In genomic region chr19:12884926-12885748, GRCh38 we compare ENCODE assay signal across 9 cellular contexts. TPM values are rescaled to one million over a fixed set of nuclear protein-coding genes. Genes with fewer than 3 reads are reported as not detected.
A peak's percentile ranks its signal among the peaks of the same experiment; 100 is the strongest.
DNase-seq lines count a peak whose midpoint lies in the region; ATAC-seq, FAIRE-seq and TF ChIP-seq lines count a peak whose summit lies in the region.
"Had no signal": no experiment of that assay in that cellular context is flagged by ENCODE, and none has a peak within 500 bp of the region (broad histone marks: within the 10 kb centered on the region; RNA-seq: fewer than 3 reads in every experiment).

No MANE protein-coding gene starts in this region.

- H4K8ac ChIP-seq in H1 (ENCODE audit: extremely low read depth, insufficient read depth, low read length), result peak overlapping the region; percentile 90

- H3K4me3 ChIP-seq in H1 (ENCODE audit: extremely low read depth in 1 of 4, insufficient read depth in 2 of 4, low read depth in 3 of 4, low read length in 4 of 4), result peak overlapping the region; percentile 60 to 77 (median 76)

- no peaks in the 10 kb centered on the region for H3K79me2 ChIP-seq in H1 (ENCODE audit: control insufficient read depth in 1 of 2, insufficient read depth in 2 of 2, low read length in 2 of 2)

- H3K18ac ChIP-seq in H1 (ENCODE audit: extremely low read depth, low read length), result peak overlapping the region; percentile 60

- no peak overlapping the region for H3K23ac ChIP-seq in H1 (ENCODE audit: insufficient read length)

- CTCF ChIA-PET in H1 (lab: Charles Lee; ENCODE audit: partially characterized antibody), result interaction anchor here (0.6 to 2.3 kb wide), 28 partner anchors 9 to 745 kb away, joined by 3 to 19 read pairs (median 4); partner anchors contain the start of genes RNASEH2A, THSD8 and ZNF20

- peak overlapping the region; percentile 75 to 97 for H3K4me2 ChIP-seq in H1 (ENCODE audit: insufficient read depth in 1 of 2, low read depth in 2 of 2, low read length in 2 of 2)

- peak in 1 of 2 experiments; percentile 81; a peak in 2 of 3 replicates for TF ChIP-seq POLR2A in H1 (IDR thresholded peaks at IDR 0.05; ENCODE audit: control extremely low read depth in 1 of 2, low read depth in 2 of 2, low read length in 2 of 2)

- FAIRE-seq in H1 (lab: Jason Lieb, UNC), result peak; percentile 52

- H2BK20ac ChIP-seq in H1 (ENCODE audit: low read length), result peak overlapping the region; percentile 66; the same call in 1 of the 2 replicates

- H2BK12ac ChIP-seq in H1 (ENCODE audit: low read depth, low read length), result peak overlapping the region; percentile 99

- peak overlapping the region; percentile 85 for H2BK5ac ChIP-seq in H1 (ENCODE audit: low read depth, low read length)

- 0 out of 2 replicates have a peak overlapping the region, but pooled peaks have one; percentile 6 for H2AK5ac ChIP-seq in H1 (ENCODE audit: low read depth, low read length)

- DNase-seq in NCI-H82 (lab: John Stamatoyannopoulos, UW) (peak; percentile 87), NCI-H82 treated with DMSO at 0.1 percent for 48 hours (lab: John Stamatoyannopoulos, UW; ENCODE audit: unreplicated experiment) (no peak), NCI-H460 (ENCODE audit: extremely low read depth, low read depth) (peak; percentile 39), H1 (ENCODE audit: low read depth in 1 of 2, low spot score in 2 of 2) (peak; percentile 94 to 99), midbrain (lab: John Stamatoyannopoulos, UW) (peak; percentile 42)
- peak; percentile 94 for DNase-seq in activated CD8-positive, alpha-beta memory T cell treated with anti-CD3 and anti-CD28 coated beads for 24 hours
- peak; percentile 95 for DNase-seq in stimulated activated CD8-positive, alpha-beta memory T cell treated with anti-CD3 and anti-CD28 coated beads, Interleukin-4, amount 100 ng/mL, for 48 hours

- TF ChIP-seq RAD21 in H1 (IDR thresholded peaks at IDR 0.05 in 1 of 2, conservative IDR thresholded peaks at IDR 0.05 in 1 of 2; ENCODE audit: low read depth in 2 of 2, low read length in 2 of 2), result peak; percentile 42 to 64; a peak in 3 of 4 replicates

- peak overlapping the region in 2 of 4 experiments; percentile 69 to 71; a peak in 4 of 7 replicates for H3K9ac ChIP-seq in H1 (replicated peaks in 1 of 4; ENCODE audit: extremely low read depth in 1 of 4, low read depth in 3 of 4, low read length in 3 of 4)

- no peak for ATAC-seq in GM21390 (IDR thresholded peaks at IDR 0.05; ENCODE audit: unreplicated experiment)

- no peak overlapping the region for H3K14ac ChIP-seq in H1 (ENCODE audit: insufficient read length)

- peaks cover 0 to 9% (median 4%) of the 10 kb centered on the region in 4 experiments; a peak in 4 of 7 replicates for H3K27me3 ChIP-seq in H1 (replicated peaks in 1 of 4; ENCODE audit: control insufficient read depth in 3 of 4, extremely low read depth in 1 of 4, insufficient read depth in 3 of 4, low read length in 3 of 4)

- H3K9me3 ChIP-seq in H1 (ENCODE audit: insufficient read depth in 2 of 2, low read depth in 1 of 2, low read length in 1 of 2), result no peaks in the 10 kb centered on the region; a peak in 2 of 4 replicates

- POLR2A ChIA-PET in H1 (lab: Charles Lee; ENCODE audit: partially characterized antibody), result interaction anchor here (0.6 to 12.3 kb wide), 32 partner anchors 8 to 182 kb away, joined by 3 to 110 read pairs (median 5); partner anchors contain the start of genes CALR, FARSA, GADD45GIP1 and GCDH

- H2BK15ac ChIP-seq in H1 (ENCODE audit: low read length), result peak overlapping the region; percentile 96; the same call in 1 of the 2 replicates

- peak overlapping the region; percentile 68 for H4K5ac ChIP-seq in H1 (ENCODE audit: insufficient read length, low read depth, low read length)

- peak overlapping the region; percentile 52 for H3K56ac ChIP-seq in H1 (replicated peaks; ENCODE audit: insufficient read length, low read depth, low read length)

- peak overlapping the region; percentile 81 for H2BK120ac ChIP-seq in H1 (replicated peaks; ENCODE audit: low read depth, low read length)

- peak overlapping the region; percentile 99 for H3K4ac ChIP-seq in H1 (replicated peaks; ENCODE audit: insufficient read length, low read depth, low read length)

- 6% methylated on average over 62 of the region's 73 CpGs; no CpG with 5 or more reads in 1 of the 2 experiments for WGBS in H1 (ENCODE audit: extremely low coverage in 1 of 2, insufficient coverage in 1 of 2, insufficient read length in 1 of 2, insufficient replicate concordance in 2 of 2, low coverage in 1 of 2, low lambda C conversion rate in 2 of 2, missing lambda C conversion rate in 1 of 2), 2 experiments

- peak overlapping the region; percentile 94 for H4K91ac ChIP-seq in H1 (replicated peaks; ENCODE audit: insufficient read length, low read length)

- H3K36me3 ChIP-seq in H1 (ENCODE audit: control insufficient read depth in 2 of 4, insufficient read depth in 4 of 4, low read length in 3 of 4), result no peaks in the 10 kb centered on the region
- H3K36me3 ChIP-seq: BLaER1 treated with 17β-estradiol and CSF1 and Interleukin-3, amounts not matched to agents 10 nM and 100 nM had no signal

- peak; percentile 54 to 71 (median 57) for TF ChIP-seq CTCF in H1 (IDR thresholded peaks at IDR 0.05; ENCODE audit: control extremely low read depth in 1 of 3, insufficient read depth in 1 of 3, low read depth in 1 of 3, low read length in 3 of 3)

- no peaks in the 10 kb centered on the region for H4K20me1 ChIP-seq in H1 (replicated peaks in 1 of 2; ENCODE audit: control insufficient read depth in 1 of 2, insufficient read depth in 2 of 2, low read length in 2 of 2)

- peak overlapping the region; percentile 68; the same call in 1 of the 2 replicates for H3K27ac ChIP-seq in H1 (ENCODE audit: low read depth, low read length)

- peaks cover 0 to 7% (median 6%) of the 10 kb centered on the region in 4 experiments; a peak in 5 of 7 replicates for H3K4me1 ChIP-seq in H1 (replicated peaks in 1 of 4; ENCODE audit: control insufficient read depth in 3 of 4, insufficient read depth in 4 of 4, low read length in 3 of 4)

- peaks cover 11% of the 10 kb centered on the region; the same call in 1 of the 2 replicates for H3K23me2 ChIP-seq in H1 (ENCODE audit: low read depth, low read length)

- peak overlapping the region; percentile 60; the same call in 1 of the 2 replicates for H2AFZ ChIP-seq in H1 (ENCODE audit: low read length)

- TF ChIP-seq EP300 in H1 (IDR thresholded peaks at IDR 0.05; ENCODE audit: borderline replicate concordance in 1 of 2, low read depth in 2 of 2, low read length in 2 of 2), result no peak; a peak in 1 of 3 replicates

- H3K79me1 ChIP-seq in H1 (ENCODE audit: low read depth, low read length), result no peaks in the 10 kb centered on the region

RNA-seq across cellular contexts. Expression of gene KLF1, which starts 1.9 kb away (rescaled TPM):
- 0.52 and 1.3 TPM in 2 replicates for total RNA-seq in NCI-H460 (2014; rRNA removed; shearing (Covaris generic))
- polyA plus RNA-seq in NCI-H460 (2014; cell fraction: nucleus; rRNA removed), result 0.29 and 0.31 TPM in 2 replicates
- total RNA-seq in H1 (2021; fragmentation: NEBNext Ultra II Directional; extraction: Animal tissue kit (Norgen Biotek cat#: 25700)), result 0.59 and 0.84 TPM in 2 replicates
- 0.91 and 1.0 TPM in 2 replicates for polyA plus RNA-seq in H1 (2011; rRNA removed)
- 0.92 TPM for polyA plus RNA-seq in H1 (2011; cell fraction: cytosol; rRNA removed)
- 0.73 TPM for polyA plus RNA-seq in H1 (2011; cell fraction: nucleus; rRNA removed)
- polyA plus RNA-seq in H1 (2012, experiment 1 of 2), result 0.54 to 0.79 TPM (median 0.58 TPM) in 4 replicates
- polyA plus RNA-seq in H1 (2012, experiment 2 of 2), result 0.50 TPM
- 0.55 TPM for polyA plus RNA-seq in H1 (2013, experiment 1 of 2)
- polyA plus RNA-seq in H1 (2013, experiment 2 of 2), result 0.40 TPM
- polyA minus RNA-seq in H1 (2011; rRNA and poly(A)+ RNA removed), result 0.41 and 0.66 TPM in 2 replicates
- polyA minus RNA-seq in H1 (2011; cell fraction: cytosol; rRNA and poly(A)+ RNA removed), result not detected
- 1.2 TPM for polyA minus RNA-seq in H1 (2011; cell fraction: nucleus; rRNA and poly(A)+ RNA removed)

RNA-seq across cellular contexts. Expression of gene DNASE2, which starts 3.9 kb away (rescaled TPM):
- 24.5 and 26.8 TPM in 2 replicates for total RNA-seq in NCI-H460 (2014; rRNA removed; shearing (Covaris generic))
- 22.8 and 26.0 TPM in 2 replicates for polyA plus RNA-seq in NCI-H460 (2014; cell fraction: nucleus; rRNA removed)
- 32.9 and 33.2 TPM in 2 replicates for total RNA-seq in H1 (2021; fragmentation: NEBNext Ultra II Directional; extraction: Animal tissue kit (Norgen Biotek cat#: 25700))
- 48.2 and 58.2 TPM in 2 replicates for polyA plus RNA-seq in H1 (2011; rRNA removed)
- 48.0 TPM for polyA plus RNA-seq in H1 (2011; cell fraction: cytosol; rRNA removed)
- 26.9 TPM for polyA plus RNA-seq in H1 (2011; cell fraction: nucleus; rRNA removed)
- polyA plus RNA-seq in H1 (2012, experiment 1 of 2), result 24.6 to 39.7 TPM (median 36.4 TPM) in 4 replicates
- 32.5 TPM for polyA plus RNA-seq in H1 (2012, experiment 2 of 2)
- polyA plus RNA-seq in H1 (2013, experiment 1 of 2), result 44.6 TPM
- polyA plus RNA-seq in H1 (2013, experiment 2 of 2), result 52.7 TPM
- 33.8 and 41.2 TPM in 2 replicates for polyA minus RNA-seq in H1 (2011; rRNA and poly(A)+ RNA removed)
- polyA minus RNA-seq in H1 (2011; cell fraction: cytosol; rRNA and poly(A)+ RNA removed), result 25.0 TPM
- 11.8 TPM for polyA minus RNA-seq in H1 (2011; cell fraction: nucleus; rRNA and poly(A)+ RNA removed)

RNA-seq across cellular contexts. Expression of gene GCDH, which starts 5.8 kb away (rescaled TPM):
- 5.5 and 5.8 TPM in 2 replicates for total RNA-seq in NCI-H460 (2014; rRNA removed; shearing (Covaris generic))
- polyA plus RNA-seq in NCI-H460 (2014; cell fraction: nucleus; rRNA removed), result 32.5 and 40.3 TPM in 2 replicates
- 63.8 and 67.3 TPM in 2 replicates for total RNA-seq in H1 (2021; fragmentation: NEBNext Ultra II Directional; extraction: Animal tissue kit (Norgen Biotek cat#: 25700))
- 89.4 and 134 TPM in 2 replicates for polyA plus RNA-seq in H1 (2011; rRNA removed)
- polyA plus RNA-seq in H1 (2011; cell fraction: cytosol; rRNA removed), result 147 TPM
- 130 TPM for polyA plus RNA-seq in H1 (2011; cell fraction: nucleus; rRNA removed)
- polyA plus RNA-seq in H1 (2012, experiment 1 of 2), result 53.5 to 77.1 TPM (median 68.9 TPM) in 4 replicates
- polyA plus RNA-seq in H1 (2012, experiment 2 of 2), result 50.5 TPM
- 32.2 TPM for polyA plus RNA-seq in H1 (2013, experiment 1 of 2)
- polyA plus RNA-seq in H1 (2013, experiment 2 of 2), result 27.2 TPM
- 43.7 and 43.8 TPM in 2 replicates for polyA minus RNA-seq in H1 (2011; rRNA and poly(A)+ RNA removed)
- 39.3 TPM for polyA minus RNA-seq in H1 (2011; cell fraction: cytosol; rRNA and poly(A)+ RNA removed)
- 48.9 TPM for polyA minus RNA-seq in H1 (2011; cell fraction: nucleus; rRNA and poly(A)+ RNA removed)

RNA-seq across cellular contexts. Expression of gene SYCE2, which starts 34.0 kb away (rescaled TPM):
- 0.37 TPM in 1 of 2 replicates, not detected in the other for total RNA-seq in NCI-H460 (2014; rRNA removed; shearing (Covaris generic))
- polyA plus RNA-seq in NCI-H460 (2014; cell fraction: nucleus; rRNA removed), result 1.1 and 1.5 TPM in 2 replicates
- total RNA-seq in H1 (2021; fragmentation: NEBNext Ultra II Directional; extraction: Animal tissue kit (Norgen Biotek cat#: 25700)), result 0.46 and 0.97 TPM in 2 replicates
- 0.69 and 0.71 TPM in 2 replicates for polyA plus RNA-seq in H1 (2011; rRNA removed)
- 1.0 TPM for polyA plus RNA-seq in H1 (2011; cell fraction: cytosol; rRNA removed)
- 0.68 TPM for polyA plus RNA-seq in H1 (2011; cell fraction: nucleus; rRNA removed)
- 0.82 to 4.0 TPM (median 2.7 TPM) in 4 replicates for polyA plus RNA-seq in H1 (2012, experiment 1 of 2)
- 0.88 TPM for polyA plus RNA-seq in H1 (2012, experiment 2 of 2)
- 1.0 TPM for polyA plus RNA-seq in H1 (2013, experiment 1 of 2)
- polyA plus RNA-seq in H1 (2013, experiment 2 of 2), result 1.0 TPM
- polyA minus RNA-seq in H1 (2011; rRNA and poly(A)+ RNA removed), result 0.32 and 0.38 TPM in 2 replicates
- not detected for polyA minus RNA-seq in H1 (2011; cell fraction: cytosol; rRNA and poly(A)+ RNA removed)
- polyA minus RNA-seq in H1 (2011; cell fraction: nucleus; rRNA and poly(A)+ RNA removed), result not detected

RNA-seq across cellular contexts. Expression of gene MAST1, which starts 46.8 kb away (rescaled TPM):
- total RNA-seq in NCI-H460 (2014; rRNA removed; shearing (Covaris generic)), result 1.7 TPM in 2 replicates
- 0.25 and 3.5 TPM in 2 replicates for polyA plus RNA-seq in NCI-H460 (2014; cell fraction: nucleus; rRNA removed)
- 25.2 and 28.3 TPM in 2 replicates for total RNA-seq in H1 (2021; fragmentation: NEBNext Ultra II Directional; extraction: Animal tissue kit (Norgen Biotek cat#: 25700))
- 15.6 and 27.5 TPM in 2 replicates for polyA plus RNA-seq in H1 (2011; rRNA removed)
- polyA plus RNA-seq in H1 (2011; cell fraction: cytosol; rRNA removed), result 17.6 TPM
- polyA plus RNA-seq in H1 (2011; cell fraction: nucleus; rRNA removed), result 85.6 TPM
- 21.7 to 26.3 TPM (median 23.3 TPM) in 4 replicates for polyA plus RNA-seq in H1 (2012, experiment 1 of 2)
- polyA plus RNA-seq in H1 (2012, experiment 2 of 2), result 14.4 TPM
- 12.8 TPM for polyA plus RNA-seq in H1 (2013, experiment 1 of 2)
- polyA plus RNA-seq in H1 (2013, experiment 2 of 2), result 11.6 TPM
- 13.8 and 28.0 TPM in 2 replicates for polyA minus RNA-seq in H1 (2011; rRNA and poly(A)+ RNA removed)
- polyA minus RNA-seq in H1 (2011; cell fraction: cytosol; rRNA and poly(A)+ RNA removed), result 22.4 TPM
- 23.5 TPM for polyA minus RNA-seq in H1 (2011; cell fraction: nucleus; rRNA and poly(A)+ RNA removed)
